Comparison of ENCODE assay signal across 8 cellular contexts in genomic region chr10:8053446-8054242, GRCh38. TPM values are rescaled to one million over a fixed set of nuclear protein-coding genes. Genes with fewer than 3 reads are reported as not detected.
DNase-seq lines count a peak whose midpoint lies in the region; ATAC-seq and TF ChIP-seq lines count a peak whose summit lies in the region.

No MANE protein-coding gene starts in this region.

- H3K4me3 ChIP-seq in AG04450 (ENCODE audit: low read depth, low read length) = peak overlapping the region; percentile 60

- no peak overlapping the region for H3K27ac ChIP-seq in AG04450 (ENCODE audit: low read depth, low read length)

- ATAC-seq in GM18867 (IDR thresholded peaks at IDR 0.05; ENCODE audit: unreplicated experiment) (peak; percentile 83), HG03066 (IDR thresholded peaks at IDR 0.05; ENCODE audit: low read depth, unreplicated experiment) (peak; percentile 61), esophagus mucosa (peak; percentile 96), naive B cell (ENCODE audit: low read depth in 2 of 2) (peak; percentile 45)
- ATAC-seq in stimulated activated effector memory CD8-positive, alpha-beta T cell treated with anti-CD3 and anti-CD28 coated beads, Interleukin-12 subunit alpha, Interleukin-12 subunit beta, amount 100 ng/mL, for 72 hours = peak; percentile 75

- H3K4me1 Mint-ChIP-seq in naive B cell = peaks cover 47 to 66% (median 49%) of the 10 kb centered on the region in 3 donors
- H3K4me1 Mint-ChIP-seq in stimulated activated effector memory CD8-positive, alpha-beta T cell treated with anti-CD3 and anti-CD28 coated beads, Interleukin-12 subunit alpha, Interleukin-12 subunit beta, amount 100 ng/mL, for 72 hours = peaks cover 52% of the 10 kb centered on the region

- peak; percentile 75 for TF ChIP-seq CTCF in AG04450 (IDR thresholded peaks at IDR 0.05; ENCODE audit: low read depth, low read length)

- peaks cover 7% of the 10 kb centered on the region; the same call in 1 of the 2 replicates for H3K9me3 ChIP-seq in AG04450 (ENCODE audit: control insufficient read depth, insufficient read depth, low read length)

- DNase-seq in AG04450 (ENCODE audit: low read depth, low spot score) (peak; percentile 23), NCI-H82 (lab: John Stamatoyannopoulos, UW) (peak; percentile 88), naive B cell (peak; percentile 46)
- peak; percentile 96 for DNase-seq in activated CD8-positive, alpha-beta memory T cell treated with anti-CD3 and anti-CD28 coated beads, Interleukin-2, amount 50 U/mL, for 4 hours
- peak; percentile 93 to 96 for DNase-seq in stimulated activated effector memory CD8-positive, alpha-beta T cell treated with anti-CD3 and anti-CD28 coated beads, Interleukin-12 subunit alpha, Interleukin-12 subunit beta, amount 100 ng/mL, for 72 hours (ENCODE audit: low spot score in 2 of 2)

- H3K27me3 Mint-ChIP-seq in naive B cell = peaks cover 40 to 78% (median 62%) of the 10 kb centered on the region in 3 donors

- H3K36me3 Mint-ChIP-seq in naive B cell = peaks cover 6 to 9% of the 10 kb centered on the region in 2 donors
- peaks cover 58% of the 10 kb centered on the region for H3K36me3 Mint-ChIP-seq in stimulated activated effector memory CD8-positive, alpha-beta T cell treated with anti-CD3 and anti-CD28 coated beads, Interleukin-12 subunit alpha, Interleukin-12 subunit beta, amount 100 ng/mL, for 72 hours

- peak overlapping the region in 5 of 6 donors; percentile 16 to 86 (median 53) for H3K27ac Mint-ChIP-seq in naive B cell
- H3K27ac Mint-ChIP-seq in stimulated activated effector memory CD8-positive, alpha-beta T cell treated with anti-CD3 and anti-CD28 coated beads, Interleukin-12 subunit alpha, Interleukin-12 subunit beta, amount 100 ng/mL, for 72 hours = peak overlapping the region; percentile 95

- peaks cover 81% of the 10 kb centered on the region for H3K27me3 ChIP-seq in AG04450 (ENCODE audit: control insufficient read depth, insufficient read depth, low read length)

- POLR2A ChIA-PET in AG04450 (lab: Yijun Ruan, JAX) = no interaction called here

- peak overlapping the region; percentile 67 to 90 (median 86) for H3K4me3 Mint-ChIP-seq in naive B cell
- H3K4me3 Mint-ChIP-seq in stimulated activated effector memory CD8-positive, alpha-beta T cell treated with anti-CD3 and anti-CD28 coated beads, Interleukin-12 subunit alpha, Interleukin-12 subunit beta, amount 100 ng/mL, for 72 hours = peak overlapping the region; percentile 81

- CTCF ChIA-PET in AG04450 (lab: Charles Lee) = interaction anchor here (0.6 to 1.6 kb wide), 3 partner anchors 18 to 192 kb away, joined by 3 to 7 read pairs (median 3); no protein-coding TSS in a partner anchor

- H3K9me3 Mint-ChIP-seq in naive B cell = peaks cover 0 to 9% (median 6%) of the 10 kb centered on the region in 7 donors
- no peaks in the 10 kb centered on the region for H3K9me3 Mint-ChIP-seq in stimulated activated effector memory CD8-positive, alpha-beta T cell treated with anti-CD3 and anti-CD28 coated beads, Interleukin-12 subunit alpha, Interleukin-12 subunit beta, amount 100 ng/mL, for 72 hours

RNA-seq across cellular contexts. Expression of gene GATA3, which starts 0.8 kb away (rescaled TPM):
- polyA plus RNA-seq in AG04450 (2011; rRNA removed) (0.05 TPM in 1 of 2 replicates, not detected in the other), naive B cell (ENCODE audit: low read depth in 6 of 6) (under 1 TPM in 3 of 6 donors, not detected in 3; 0.12 to 0.26 (median 0.14) TPM)
- polyA minus RNA-seq in AG04450 (2011; rRNA and poly(A)+ RNA removed) = not detected in 2 replicates
- 0.76 TPM for total RNA-seq in esophagus mucosa

Comparison
In these comparisons a context has a peak if more than half of its experiments do, and no peak if none do; other contexts are left out.
1. DNase-seq: peak in every context shown above with its lines; median percentile 96 in activated CD8-positive, alpha-beta memory T cell treated with anti-CD3 and anti-CD28 coated beads, Interleukin-2, amount 50 U/mL, for 4 hours; 94 in stimulated activated effector memory CD8-positive, alpha-beta T cell treated with anti-CD3 and anti-CD28 coated beads, Interleukin-12 subunit alpha, Interleukin-12 subunit beta, amount 100 ng/mL, for 72 hours; 88 in NCI-H82; 46 in naive B cell; 23 in AG04450.
2. ATAC-seq: peak in every context shown above with its lines; median percentile 96 in esophagus mucosa; 83 in GM18867; 75 in stimulated activated effector memory CD8-positive, alpha-beta T cell treated with anti-CD3 and anti-CD28 coated beads, Interleukin-12 subunit alpha, Interleukin-12 subunit beta, amount 100 ng/mL, for 72 hours; 61 in HG03066; 45 in naive B cell.